In the genomic region with DNA sequence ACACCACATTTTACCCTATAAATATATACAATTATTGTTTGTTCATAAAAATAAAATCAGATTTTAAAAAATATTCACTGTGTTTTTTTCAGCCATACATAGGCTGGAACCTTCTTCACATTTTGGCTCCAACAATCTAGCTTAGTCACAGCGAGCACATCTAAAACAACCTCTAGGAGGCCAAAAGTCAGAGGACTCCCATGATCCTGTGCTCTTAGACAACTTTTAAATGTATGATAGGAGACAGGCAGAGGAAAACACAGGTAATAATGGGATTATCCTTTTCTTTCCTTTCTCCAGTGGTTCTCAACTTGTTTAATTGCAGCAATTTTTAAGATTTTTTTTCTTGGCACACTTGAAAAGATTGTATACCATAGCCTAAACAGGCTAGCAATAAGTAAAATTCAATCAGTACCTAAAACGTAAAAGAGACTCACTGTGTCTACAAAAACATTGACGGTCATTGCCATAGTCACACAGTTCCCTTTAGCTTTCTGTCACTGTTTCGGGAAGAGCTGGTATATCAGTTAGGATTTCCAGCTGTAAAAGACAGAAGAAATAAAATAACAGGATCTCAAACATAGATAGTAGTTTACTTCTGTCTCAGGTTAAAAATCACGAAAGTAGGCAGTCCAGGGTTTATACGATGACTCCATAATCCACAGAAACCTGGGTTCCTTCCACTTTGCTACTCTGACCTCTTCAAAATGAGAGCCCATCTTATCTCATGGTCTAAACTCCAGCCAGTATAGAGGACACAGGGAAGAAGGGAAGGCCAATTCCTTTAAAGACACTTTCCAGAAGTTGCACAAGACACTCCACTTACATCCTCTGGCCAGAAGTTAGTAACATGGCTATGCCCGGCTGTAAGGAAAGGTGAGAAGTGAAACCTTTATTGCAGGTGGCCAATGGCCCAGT, we compare ENCODE assay signal across 1 cellular context.
A peak's percentile ranks its signal among the peaks of the same experiment; 100 is the strongest.
TF ChIP-seq lines count a peak whose summit lies in the region.

No MANE protein-coding gene starts in this region.

TF ChIP-seq in K562, 482 proteins besides CTCF, POLR2A, EP300 and RAD21 (continued from another document and continues in another):
- TF ChIP-seq, protein P1, sequence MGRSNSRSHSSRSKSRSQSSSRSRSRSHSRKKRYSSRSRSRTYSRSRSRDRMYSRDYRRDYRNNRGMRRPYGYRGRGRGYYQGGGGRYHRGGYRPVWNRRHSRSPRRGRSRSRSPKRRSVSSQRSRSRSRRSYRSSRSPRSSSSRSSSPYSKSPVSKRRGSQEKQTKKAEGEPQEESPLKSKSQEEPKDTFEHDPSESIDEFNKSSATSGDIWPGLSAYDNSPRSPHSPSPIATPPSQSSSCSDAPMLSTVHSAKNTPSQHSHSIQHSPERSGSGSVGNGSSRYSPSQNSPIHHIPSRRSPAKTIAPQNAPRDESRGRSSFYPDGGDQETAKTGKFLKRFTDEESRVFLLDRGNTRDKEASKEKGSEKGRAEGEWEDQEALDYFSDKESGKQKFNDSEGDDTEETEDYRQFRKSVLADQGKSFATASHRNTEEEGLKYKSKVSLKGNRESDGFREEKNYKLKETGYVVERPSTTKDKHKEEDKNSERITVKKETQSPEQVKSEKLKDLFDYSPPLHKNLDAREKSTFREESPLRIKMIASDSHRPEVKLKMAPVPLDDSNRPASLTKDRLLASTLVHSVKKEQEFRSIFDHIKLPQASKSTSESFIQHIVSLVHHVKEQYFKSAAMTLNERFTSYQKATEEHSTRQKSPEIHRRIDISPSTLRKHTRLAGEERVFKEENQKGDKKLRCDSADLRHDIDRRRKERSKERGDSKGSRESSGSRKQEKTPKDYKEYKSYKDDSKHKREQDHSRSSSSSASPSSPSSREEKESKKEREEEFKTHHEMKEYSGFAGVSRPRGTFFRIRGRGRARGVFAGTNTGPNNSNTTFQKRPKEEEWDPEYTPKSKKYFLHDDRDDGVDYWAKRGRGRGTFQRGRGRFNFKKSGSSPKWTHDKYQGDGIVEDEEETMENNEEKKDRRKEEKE (IDR thresholded peaks at IDR 0.05; ENCODE audit: borderline replicate concordance in 1 of 2, control insufficient read depth in 1 of 2, low read depth in 2 of 2, low read length in 1 of 2) = peak in 1 of 2 experiments; percentile 98; a peak in 2 of 4 replicates
- TF ChIP-seq DDX20 (tag; IDR thresholded peaks at IDR 0.05; ENCODE audit: low read depth) = no peak
- peak; percentile 96; the same call in 1 of the 2 replicates for TF ChIP-seq ZC3H8 (IDR thresholded peaks at IDR 0.05)
- no peak for TF ChIP-seq EWSR1 (IDR thresholded peaks at IDR 0.05; ENCODE audit: borderline replicate concordance, low read depth, partially characterized antibody)
- TF ChIP-seq C11orf30 (IDR thresholded peaks at IDR 0.05; ENCODE audit: low read depth) = peak; percentile 36; the same call in 1 of the 2 replicates
- TF ChIP-seq, protein P2, sequence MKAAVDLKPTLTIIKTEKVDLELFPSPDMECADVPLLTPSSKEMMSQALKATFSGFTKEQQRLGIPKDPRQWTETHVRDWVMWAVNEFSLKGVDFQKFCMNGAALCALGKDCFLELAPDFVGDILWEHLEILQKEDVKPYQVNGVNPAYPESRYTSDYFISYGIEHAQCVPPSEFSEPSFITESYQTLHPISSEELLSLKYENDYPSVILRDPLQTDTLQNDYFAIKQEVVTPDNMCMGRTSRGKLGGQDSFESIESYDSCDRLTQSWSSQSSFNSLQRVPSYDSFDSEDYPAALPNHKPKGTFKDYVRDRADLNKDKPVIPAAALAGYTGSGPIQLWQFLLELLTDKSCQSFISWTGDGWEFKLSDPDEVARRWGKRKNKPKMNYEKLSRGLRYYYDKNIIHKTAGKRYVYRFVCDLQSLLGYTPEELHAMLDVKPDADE (conservative IDR thresholded peaks at IDR 0.05; ENCODE audit: control insufficient read depth, low read depth, low read length) = no peak
- TF ChIP-seq YBX1 (IDR thresholded peaks at IDR 0.05) = no peak
- TF ChIP-seq BCOR (IDR thresholded peaks at IDR 0.05) = no peak
- no peak for TF ChIP-seq NEUROD1 (IDR thresholded peaks at IDR 0.05; ENCODE audit: borderline replicate concordance, low read depth, low read length, partially characterized antibody)
- TF ChIP-seq HEY1 (CRISPR knock-in tag; IDR thresholded peaks at IDR 0.05; ENCODE audit: borderline replicate concordance) = no peak
- no peak for TF ChIP-seq ZNF57 (CRISPR knock-in tag; IDR thresholded peaks at IDR 0.05)
- no peak for TF ChIP-seq SMARCE1 (IDR thresholded peaks at IDR 0.05)
- TF ChIP-seq, protein P3, sequence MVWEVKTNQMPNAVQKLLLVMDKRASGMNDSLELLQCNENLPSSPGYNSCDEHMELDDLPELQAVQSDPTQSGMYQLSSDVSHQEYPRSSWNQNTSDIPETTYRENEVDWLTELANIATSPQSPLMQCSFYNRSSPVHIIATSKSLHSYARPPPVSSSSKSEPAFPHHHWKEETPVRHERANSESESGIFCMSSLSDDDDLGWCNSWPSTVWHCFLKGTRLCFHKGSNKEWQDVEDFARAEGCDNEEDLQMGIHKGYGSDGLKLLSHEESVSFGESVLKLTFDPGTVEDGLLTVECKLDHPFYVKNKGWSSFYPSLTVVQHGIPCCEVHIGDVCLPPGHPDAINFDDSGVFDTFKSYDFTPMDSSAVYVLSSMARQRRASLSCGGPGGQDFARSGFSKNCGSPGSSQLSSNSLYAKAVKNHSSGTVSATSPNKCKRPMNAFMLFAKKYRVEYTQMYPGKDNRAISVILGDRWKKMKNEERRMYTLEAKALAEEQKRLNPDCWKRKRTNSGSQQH (CRISPR knock-in tag; IDR thresholded peaks at IDR 0.05) = peak; percentile 56; the same call in 1 of the 2 replicates
- TF ChIP-seq, protein P4, sequence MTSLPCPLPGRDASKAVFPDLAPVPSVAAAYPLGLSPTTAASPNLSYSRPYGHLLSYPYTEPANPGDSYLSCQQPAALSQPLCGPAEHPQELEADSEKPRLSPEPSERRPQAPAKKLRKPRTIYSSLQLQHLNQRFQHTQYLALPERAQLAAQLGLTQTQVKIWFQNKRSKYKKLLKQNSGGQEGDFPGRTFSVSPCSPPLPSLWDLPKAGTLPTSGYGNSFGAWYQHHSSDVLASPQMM (CRISPR knock-in tag; IDR thresholded peaks at IDR 0.05) = no peak
- TF ChIP-seq HMG20A (CRISPR knock-in tag; conservative IDR thresholded peaks at IDR 0.05) = no peak
- TF ChIP-seq ZNF274 (IDR thresholded peaks at IDR 0.05; ENCODE audit: borderline replicate concordance, low read depth, low read length) = no peak
- TF ChIP-seq CBX5 (IDR thresholded peaks at IDR 0.05; ENCODE audit: borderline replicate concordance, low read depth) = no peak
- TF ChIP-seq ZNF263 (CRISPR knock-in tag; IDR thresholded peaks at IDR 0.05; ENCODE audit: borderline replicate concordance) = no peak
- TF ChIP-seq, protein P5, sequence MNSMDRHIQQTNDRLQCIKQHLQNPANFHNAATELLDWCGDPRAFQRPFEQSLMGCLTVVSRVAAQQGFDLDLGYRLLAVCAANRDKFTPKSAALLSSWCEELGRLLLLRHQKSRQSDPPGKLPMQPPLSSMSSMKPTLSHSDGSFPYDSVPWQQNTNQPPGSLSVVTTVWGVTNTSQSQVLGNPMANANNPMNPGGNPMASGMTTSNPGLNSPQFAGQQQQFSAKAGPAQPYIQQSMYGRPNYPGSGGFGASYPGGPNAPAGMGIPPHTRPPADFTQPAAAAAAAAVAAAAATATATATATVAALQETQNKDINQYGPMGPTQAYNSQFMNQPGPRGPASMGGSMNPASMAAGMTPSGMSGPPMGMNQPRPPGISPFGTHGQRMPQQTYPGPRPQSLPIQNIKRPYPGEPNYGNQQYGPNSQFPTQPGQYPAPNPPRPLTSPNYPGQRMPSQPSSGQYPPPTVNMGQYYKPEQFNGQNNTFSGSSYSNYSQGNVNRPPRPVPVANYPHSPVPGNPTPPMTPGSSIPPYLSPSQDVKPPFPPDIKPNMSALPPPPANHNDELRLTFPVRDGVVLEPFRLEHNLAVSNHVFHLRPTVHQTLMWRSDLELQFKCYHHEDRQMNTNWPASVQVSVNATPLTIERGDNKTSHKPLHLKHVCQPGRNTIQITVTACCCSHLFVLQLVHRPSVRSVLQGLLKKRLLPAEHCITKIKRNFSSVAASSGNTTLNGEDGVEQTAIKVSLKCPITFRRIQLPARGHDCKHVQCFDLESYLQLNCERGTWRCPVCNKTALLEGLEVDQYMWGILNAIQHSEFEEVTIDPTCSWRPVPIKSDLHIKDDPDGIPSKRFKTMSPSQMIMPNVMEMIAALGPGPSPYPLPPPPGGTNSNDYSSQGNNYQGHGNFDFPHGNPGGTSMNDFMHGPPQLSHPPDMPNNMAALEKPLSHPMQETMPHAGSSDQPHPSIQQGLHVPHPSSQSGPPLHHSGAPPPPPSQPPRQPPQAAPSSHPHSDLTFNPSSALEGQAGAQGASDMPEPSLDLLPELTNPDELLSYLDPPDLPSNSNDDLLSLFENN (IDR thresholded peaks at IDR 0.05; ENCODE audit: low read depth in 2 of 2, low read length in 2 of 2) = peak in 1 of 2 experiments; percentile 91; a peak in 2 of 4 replicates
- TF ChIP-seq DACH1 (IDR thresholded peaks at IDR 0.05; ENCODE audit: partially characterized antibody) = no peak
- TF ChIP-seq KDM2B (CRISPR knock-in tag; IDR thresholded peaks at IDR 0.05) = no peak
- no peak for TF ChIP-seq ZNF507 (tag; conservative IDR thresholded peaks at IDR 0.05)
- TF ChIP-seq ZNF76 (CRISPR knock-in tag; IDR thresholded peaks at IDR 0.05; ENCODE audit: borderline replicate concordance) = no peak
- no peak for TF ChIP-seq HDAC3 (IDR thresholded peaks at IDR 0.05; ENCODE audit: borderline replicate concordance, partially characterized antibody)
- TF ChIP-seq ARHGAP35 (IDR thresholded peaks at IDR 0.05; ENCODE audit: partially characterized antibody) = peak; percentile 48
- TF ChIP-seq SMAD1 (IDR thresholded peaks at IDR 0.05; ENCODE audit: low read depth, low read length, partially characterized antibody) = no peak
- TF ChIP-seq, protein P6, sequence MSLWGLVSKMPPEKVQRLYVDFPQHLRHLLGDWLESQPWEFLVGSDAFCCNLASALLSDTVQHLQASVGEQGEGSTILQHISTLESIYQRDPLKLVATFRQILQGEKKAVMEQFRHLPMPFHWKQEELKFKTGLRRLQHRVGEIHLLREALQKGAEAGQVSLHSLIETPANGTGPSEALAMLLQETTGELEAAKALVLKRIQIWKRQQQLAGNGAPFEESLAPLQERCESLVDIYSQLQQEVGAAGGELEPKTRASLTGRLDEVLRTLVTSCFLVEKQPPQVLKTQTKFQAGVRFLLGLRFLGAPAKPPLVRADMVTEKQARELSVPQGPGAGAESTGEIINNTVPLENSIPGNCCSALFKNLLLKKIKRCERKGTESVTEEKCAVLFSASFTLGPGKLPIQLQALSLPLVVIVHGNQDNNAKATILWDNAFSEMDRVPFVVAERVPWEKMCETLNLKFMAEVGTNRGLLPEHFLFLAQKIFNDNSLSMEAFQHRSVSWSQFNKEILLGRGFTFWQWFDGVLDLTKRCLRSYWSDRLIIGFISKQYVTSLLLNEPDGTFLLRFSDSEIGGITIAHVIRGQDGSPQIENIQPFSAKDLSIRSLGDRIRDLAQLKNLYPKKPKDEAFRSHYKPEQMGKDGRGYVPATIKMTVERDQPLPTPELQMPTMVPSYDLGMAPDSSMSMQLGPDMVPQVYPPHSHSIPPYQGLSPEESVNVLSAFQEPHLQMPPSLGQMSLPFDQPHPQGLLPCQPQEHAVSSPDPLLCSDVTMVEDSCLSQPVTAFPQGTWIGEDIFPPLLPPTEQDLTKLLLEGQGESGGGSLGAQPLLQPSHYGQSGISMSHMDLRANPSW (CRISPR knock-in tag; IDR thresholded peaks at IDR 0.05) = peak; percentile 52; the same call in 1 of the 2 replicates
- peak; percentile 72 for TF ChIP-seq ZNF589 (CRISPR knock-in tag; IDR thresholded peaks at IDR 0.05; ENCODE audit: low read depth)
- no peak for TF ChIP-seq ZNF699 (CRISPR knock-in tag; IDR thresholded peaks at IDR 0.05; ENCODE audit: insufficient replicate concordance)
- peak; percentile 98 for TF ChIP-seq TBP (optimal IDR thresholded peaks at IDR 0.05; ENCODE audit: low read depth, low read length)
- peak; percentile 80 for TF ChIP-seq SUPT5H (IDR thresholded peaks at IDR 0.05)
- TF ChIP-seq ZNF444 (CRISPR knock-in tag; IDR thresholded peaks at IDR 0.05) = no peak
- TF ChIP-seq, protein P7, sequence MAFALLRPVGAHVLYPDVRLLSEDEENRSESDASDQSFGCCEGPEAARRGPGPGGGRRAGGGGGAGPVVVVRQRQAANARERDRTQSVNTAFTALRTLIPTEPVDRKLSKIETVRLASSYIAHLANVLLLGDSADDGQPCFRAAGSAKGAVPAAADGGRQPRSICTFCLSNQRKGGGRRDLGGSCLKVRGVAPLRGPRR (CRISPR knock-in tag; IDR thresholded peaks at IDR 0.05) = no peak
- TF ChIP-seq BCL6 (CRISPR knock-in tag; IDR thresholded peaks at IDR 0.05) = no peak
- TF ChIP-seq, protein P8, sequence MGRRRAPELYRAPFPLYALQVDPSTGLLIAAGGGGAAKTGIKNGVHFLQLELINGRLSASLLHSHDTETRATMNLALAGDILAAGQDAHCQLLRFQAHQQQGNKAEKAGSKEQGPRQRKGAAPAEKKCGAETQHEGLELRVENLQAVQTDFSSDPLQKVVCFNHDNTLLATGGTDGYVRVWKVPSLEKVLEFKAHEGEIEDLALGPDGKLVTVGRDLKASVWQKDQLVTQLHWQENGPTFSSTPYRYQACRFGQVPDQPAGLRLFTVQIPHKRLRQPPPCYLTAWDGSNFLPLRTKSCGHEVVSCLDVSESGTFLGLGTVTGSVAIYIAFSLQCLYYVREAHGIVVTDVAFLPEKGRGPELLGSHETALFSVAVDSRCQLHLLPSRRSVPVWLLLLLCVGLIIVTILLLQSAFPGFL (CRISPR knock-in tag; IDR thresholded peaks at IDR 0.05) = 0 out of 2 replicates have a peak, but pooled peaks have one; percentile 31
- no peak for TF ChIP-seq ZNF445 (CRISPR knock-in tag; IDR thresholded peaks at IDR 0.05; ENCODE audit: low read depth)
- TF ChIP-seq, protein P9, sequence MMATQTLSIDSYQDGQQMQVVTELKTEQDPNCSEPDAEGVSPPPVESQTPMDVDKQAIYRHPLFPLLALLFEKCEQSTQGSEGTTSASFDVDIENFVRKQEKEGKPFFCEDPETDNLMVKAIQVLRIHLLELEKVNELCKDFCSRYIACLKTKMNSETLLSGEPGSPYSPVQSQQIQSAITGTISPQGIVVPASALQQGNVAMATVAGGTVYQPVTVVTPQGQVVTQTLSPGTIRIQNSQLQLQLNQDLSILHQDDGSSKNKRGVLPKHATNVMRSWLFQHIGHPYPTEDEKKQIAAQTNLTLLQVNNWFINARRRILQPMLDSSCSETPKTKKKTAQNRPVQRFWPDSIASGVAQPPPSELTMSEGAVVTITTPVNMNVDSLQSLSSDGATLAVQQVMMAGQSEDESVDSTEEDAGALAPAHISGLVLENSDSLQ (IDR thresholded peaks at IDR 0.05) = no peak
- TF ChIP-seq, protein P10, sequence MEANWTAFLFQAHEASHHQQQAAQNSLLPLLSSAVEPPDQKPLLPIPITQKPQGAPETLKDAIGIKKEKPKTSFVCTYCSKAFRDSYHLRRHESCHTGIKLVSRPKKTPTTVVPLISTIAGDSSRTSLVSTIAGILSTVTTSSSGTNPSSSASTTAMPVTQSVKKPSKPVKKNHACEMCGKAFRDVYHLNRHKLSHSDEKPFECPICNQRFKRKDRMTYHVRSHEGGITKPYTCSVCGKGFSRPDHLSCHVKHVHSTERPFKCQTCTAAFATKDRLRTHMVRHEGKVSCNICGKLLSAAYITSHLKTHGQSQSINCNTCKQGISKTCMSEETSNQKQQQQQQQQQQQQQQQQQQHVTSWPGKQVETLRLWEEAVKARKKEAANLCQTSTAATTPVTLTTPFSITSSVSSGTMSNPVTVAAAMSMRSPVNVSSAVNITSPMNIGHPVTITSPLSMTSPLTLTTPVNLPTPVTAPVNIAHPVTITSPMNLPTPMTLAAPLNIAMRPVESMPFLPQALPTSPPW (CRISPR knock-in tag; IDR thresholded peaks at IDR 0.05) = no peak
- TF ChIP-seq CBFA2T2 (conservative IDR thresholded peaks at IDR 0.05) = no peak
- no peak for TF ChIP-seq SETDB1 (IDR thresholded peaks at IDR 0.05; ENCODE audit: low read length)
- no peak for TF ChIP-seq BRF1 (IDR thresholded peaks at IDR 0.05; ENCODE audit: borderline replicate concordance, extremely low read depth, insufficient read length)
